In the genomic region with DNA sequence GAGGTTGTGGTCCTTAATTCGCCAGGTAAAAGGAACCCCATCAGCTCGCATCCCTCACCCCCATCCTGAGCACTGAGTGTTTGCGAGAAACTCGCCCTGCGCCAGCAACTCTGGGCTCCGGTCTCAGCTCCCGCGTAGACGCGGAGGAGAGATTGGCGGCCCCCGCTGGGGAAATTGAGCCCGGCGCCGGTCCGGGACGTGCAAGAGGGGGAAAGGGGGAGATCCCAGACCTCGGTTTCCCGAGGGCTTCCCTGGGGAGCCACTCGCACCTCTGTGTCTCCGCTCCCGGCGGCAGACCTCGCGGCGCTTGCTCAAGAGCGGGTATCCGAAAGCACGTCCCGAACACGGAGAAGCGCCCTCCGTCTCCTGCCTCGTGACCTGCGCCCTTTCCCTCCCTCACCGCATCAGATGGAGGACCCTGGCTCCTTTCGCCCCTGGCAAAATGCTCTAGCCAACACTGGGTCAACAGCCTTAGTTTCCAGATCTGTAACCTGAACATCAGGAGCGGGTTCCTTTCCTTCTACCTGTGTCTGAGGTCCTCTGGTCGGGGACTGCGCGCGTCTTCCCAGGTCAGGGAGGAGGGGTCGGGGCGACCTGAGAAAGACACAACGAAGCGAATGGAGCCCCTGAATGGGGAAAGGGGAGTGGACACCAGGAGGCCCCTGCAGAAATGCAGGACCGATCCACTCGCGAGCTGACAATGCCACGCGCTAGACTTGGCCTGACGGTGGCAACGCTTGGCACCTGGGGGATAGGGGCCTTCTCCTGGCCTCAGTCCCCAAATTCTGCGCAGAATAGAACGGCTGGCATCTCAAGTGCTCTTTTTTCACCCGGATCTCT, we compare ENCODE assay signal across 9 cellular contexts. TPM values are rescaled to one million over a fixed set of nuclear protein-coding genes. Genes with fewer than 3 reads are reported as not detected.
DNase-seq lines count a peak whose midpoint lies in the region; ATAC-seq and TF ChIP-seq lines count a peak whose summit lies in the region.
"Had no signal": no experiment of that assay in that cellular context is flagged by ENCODE, and none has a peak within 500 bp of the region (broad histone marks: within the 10 kb centered on the region; RNA-seq: fewer than 3 reads in every experiment).

No MANE protein-coding gene starts in this region.

- no peak overlapping the region for H3K4me3 ChIP-seq in CD8-positive, alpha-beta T cell (ENCODE audit: low read depth, low read length)

- no peak for ATAC-seq in CD8-positive, alpha-beta T cell
- no peak for ATAC-seq in T-helper 17 cell
- ATAC-seq in HG03565 (IDR thresholded peaks at IDR 0.05; ENCODE audit: unreplicated experiment), result no peak

- CTCF ChIA-PET in CD8-positive, alpha-beta T cell (lab: Charles Lee), result no interaction called here

- no peak for TF ChIP-seq CTCF in CD8-positive, alpha-beta T cell (IDR thresholded peaks at IDR 0.05)
- TF ChIP-seq CTCF in glutamatergic neuron (IDR thresholded peaks at IDR 0.05; ENCODE audit: partially characterized antibody, unreplicated experiment), result no peak
- TF ChIP-seq CTCF in osteocyte (IDR thresholded peaks at IDR 0.05), result no peak

- POLR2A ChIA-PET in CD8-positive, alpha-beta T cell (lab: Charles Lee), result no interaction called here

- H3K4me3 Mint-ChIP-seq in CD8-positive, alpha-beta T cell, result peak overlapping the region; percentile 46
- H3K4me3 Mint-ChIP-seq in T-helper 17 cell, result peak overlapping the region; percentile 55
- H3K4me3 Mint-ChIP-seq in glutamatergic neuron (ENCODE audit: unreplicated experiment), result peak overlapping the region; percentile 83
- H3K4me3 Mint-ChIP-seq in osteocyte (ENCODE audit: unreplicated experiment), result peak overlapping the region; percentile 30

- no peak overlapping the region for H3K27ac ChIP-seq in CD8-positive, alpha-beta T cell (ENCODE audit: low read depth, low read length)

- peaks cover 14% of the 10 kb centered on the region for H3K27me3 ChIP-seq in CD8-positive, alpha-beta T cell (ENCODE audit: insufficient read depth, low read length)

- no peaks in the 10 kb centered on the region for H3K9me3 Mint-ChIP-seq in CD8-positive, alpha-beta T cell
- H3K9me3 Mint-ChIP-seq in glutamatergic neuron (ENCODE audit: unreplicated experiment) (peaks cover 7% of the 10 kb centered on the region), osteocyte (ENCODE audit: unreplicated experiment) (no peaks in the 10 kb centered on the region)

- peaks cover 10% of the 10 kb centered on the region for H3K4me1 ChIP-seq in CD8-positive, alpha-beta T cell (ENCODE audit: insufficient read depth, low read length)

- no peak overlapping the region for H3K27ac Mint-ChIP-seq in CD8-positive, alpha-beta T cell
- H3K27ac Mint-ChIP-seq in T-helper 17 cell (no peak overlapping the region), glutamatergic neuron (ENCODE audit: unreplicated experiment) (no peak overlapping the region), osteocyte (ENCODE audit: unreplicated experiment) (no peak overlapping the region)

- peaks cover 64% of the 10 kb centered on the region for H3K27me3 Mint-ChIP-seq in CD8-positive, alpha-beta T cell (ENCODE audit: low read depth)
- H3K27me3 Mint-ChIP-seq in T-helper 17 cell, result peaks cover 71% of the 10 kb centered on the region
- peaks cover 27% of the 10 kb centered on the region for H3K27me3 Mint-ChIP-seq in glutamatergic neuron (ENCODE audit: unreplicated experiment)
- peaks cover 42% of the 10 kb centered on the region for H3K27me3 Mint-ChIP-seq in osteocyte (ENCODE audit: unreplicated experiment)

- H3K4me1 Mint-ChIP-seq in CD8-positive, alpha-beta T cell (ENCODE audit: low read depth), result peaks cover 11% of the 10 kb centered on the region
- H3K4me1 Mint-ChIP-seq in T-helper 17 cell (peaks cover 6% of the 10 kb centered on the region), glutamatergic neuron (ENCODE audit: low read depth, unreplicated experiment) (peaks cover 7% of the 10 kb centered on the region), osteocyte (ENCODE audit: unreplicated experiment) (peaks cover 30% of the 10 kb centered on the region)

- H3K36me3 ChIP-seq in CD8-positive, alpha-beta T cell (ENCODE audit: insufficient read depth, low read length), result no peaks in the 10 kb centered on the region

- no peaks in the 10 kb centered on the region for H3K9me3 ChIP-seq in CD8-positive, alpha-beta T cell (ENCODE audit: low read length)
- no peaks in the 10 kb centered on the region for H3K9me3 ChIP-seq in T-helper 17 cell (ENCODE audit: control insufficient read depth, low read length, poor library complexity, severe bottlenecking)

- intact Hi-C loops in CD8-positive, alpha-beta T cell (cut with DNase I, micrococcal nuclease), result no loop called here

- DNase-seq in CD8-positive, alpha-beta T cell, result no peak
- DNase-seq in T-helper 17 cell, result no peak
- peak; percentile 46 for DNase-seq in glutamatergic neuron
- no peak for DNase-seq in osteocyte (ENCODE audit: extremely low spot score, unreplicated experiment)
- no peak for DNase-seq in LoVo (ENCODE audit: low spot score)
- no peak for DNase-seq in DMS153 (lab: John Stamatoyannopoulos, UW)
- DNase-seq in NCI-H524 (lab: John Stamatoyannopoulos, UW), result no peak
- DNase-seq: activated naive CD4-positive, alpha-beta T cell treated with anti-CD3 and anti-CD28 coated beads, Interleukin-2, amount 50 U/mL, for 16 hours had no signal

- no peaks in the 10 kb centered on the region for H3K36me3 Mint-ChIP-seq in CD8-positive, alpha-beta T cell
- H3K36me3 Mint-ChIP-seq in T-helper 17 cell (ENCODE audit: low read depth), result peaks cover 5% of the 10 kb centered on the region
- H3K36me3 Mint-ChIP-seq in glutamatergic neuron (ENCODE audit: unreplicated experiment), result peaks cover 2% of the 10 kb centered on the region
- no peaks in the 10 kb centered on the region for H3K36me3 Mint-ChIP-seq in osteocyte (ENCODE audit: unreplicated experiment)

RNA-seq across cellular contexts. Expression of a gene that starts 2.9 kb away (rescaled TPM):
- not detected for total RNA-seq in CD8-positive, alpha-beta T cell
- not detected for total RNA-seq in T-helper 17 cell
- total RNA-seq in glutamatergic neuron (ENCODE audit: unreplicated experiment), result 1.6 TPM
- 1.8 and 1.9 TPM in 2 replicates for total RNA-seq in osteocyte

Comparison
In these comparisons a context has a peak if more than half of its experiments do, and no peak if none do; other contexts are left out.
1. H3K4me3 Mint-ChIP-seq: peak in every context shown above with its lines; median percentile 83 in glutamatergic neuron; 55 in T-helper 17 cell; 46 in CD8-positive, alpha-beta T cell; 30 in osteocyte.